In genomic region chr11:70282012-70282411, GRCh38 we compare ENCODE assay signal across 31 cellular contexts. TPM values are rescaled to one million over a fixed set of nuclear protein-coding genes. Genes with fewer than 3 reads are reported as not detected.
DNase-seq lines count a peak whose midpoint lies in the region; ATAC-seq, FAIRE-seq and TF ChIP-seq lines count a peak whose summit lies in the region.
"Had no signal": no experiment of that assay in that cellular context is flagged by ENCODE, and none has a peak within 500 bp of the region (broad histone marks: within the 10 kb centered on the region; RNA-seq: fewer than 3 reads in every experiment).

No MANE protein-coding gene starts in this region.

- H3K23ac ChIP-seq in mesendoderm (ENCODE audit: low read length): no peak overlapping the region

- no peak overlapping the region for H2BK5ac ChIP-seq in mesendoderm (ENCODE audit: low read length)

- H3K36me3 ChIP-seq in right atrium auricular region (peaks cover 32% of the 10 kb centered on the region), GM12878 (ENCODE audit: control insufficient read depth in 2 of 2, insufficient read depth in 2 of 2, low read length in 1 of 2) (peaks cover 5 to 15% of the 10 kb centered on the region in 2 experiments), mesendoderm (ENCODE audit: control insufficient read depth, insufficient read depth, low read length) (peaks cover 13% of the 10 kb centered on the region), subcutaneous abdominal adipose tissue (ENCODE audit: control insufficient read depth in 5 of 5, insufficient read depth in 5 of 5, low read length in 5 of 5) (peaks cover 7 to 59% (median 43%) of the 10 kb centered on the region in 5 donors)

- no peak overlapping the region for H4K8ac ChIP-seq in mesendoderm (ENCODE audit: low read depth, low read length)

- no peak overlapping the region for H2BK15ac ChIP-seq in mesendoderm (replicated peaks; ENCODE audit: low read depth)

- H2AFZ ChIP-seq in GM12878 (ENCODE audit: control insufficient read depth, low read depth, low read length): no peak overlapping the region
- H2AFZ ChIP-seq: parathyroid adenoma had no signal

- peak overlapping the region; percentile 22; the same call in 1 of the 2 replicates for H3K4me2 ChIP-seq in GM12878 (ENCODE audit: control insufficient read depth, insufficient read depth)
- H3K4me2 ChIP-seq in mesendoderm (ENCODE audit: low read length): no peak overlapping the region

- H3K9ac ChIP-seq in GM12878 (ENCODE audit: control insufficient read depth, insufficient read depth, low read length): no peak overlapping the region
- H3K9ac ChIP-seq in mesendoderm (ENCODE audit: low read length): no peak overlapping the region
- H3K9ac ChIP-seq in subcutaneous abdominal adipose tissue (ENCODE audit: low read length in 5 of 5): no peak overlapping the region
- H3K9ac ChIP-seq: parathyroid adenoma had no signal

- in situ Hi-C loops in GM12878 (cut with MboI): no loop called here

- no peak overlapping the region for H2AK5ac ChIP-seq in mesendoderm (ENCODE audit: low read length)

- no peak for TF ChIP-seq POLR2A in GM12878 (IDR thresholded peaks at IDR 0.05; ENCODE audit: low read depth, low read length)

- peaks cover 0 to 15% of the 10 kb centered on the region in 2 donors for H3K4me1 ChIP-seq in right atrium auricular region
- H3K4me1 ChIP-seq in GM12878 (ENCODE audit: control insufficient read depth, insufficient read depth, low read length): peaks cover 14% of the 10 kb centered on the region
- no peaks in the 10 kb centered on the region for H3K4me1 ChIP-seq in mesendoderm (ENCODE audit: control insufficient read depth, low read depth, low read length)
- peaks cover 2 to 12% (median 12%) of the 10 kb centered on the region in 5 donors for H3K4me1 ChIP-seq in subcutaneous abdominal adipose tissue (ENCODE audit: control insufficient read depth in 5 of 5, insufficient read depth in 5 of 5, low read length in 5 of 5)
- H3K4me1 ChIP-seq: colonic mucosa, parathyroid adenoma, vagina had no signal

- no peaks in the 10 kb centered on the region; the same call in 1 of the 2 replicates for H3K79me2 ChIP-seq in GM12878 (ENCODE audit: control insufficient read depth, insufficient read depth, low read length)
- H3K79me2 ChIP-seq in mesendoderm (ENCODE audit: control insufficient read depth, insufficient read depth, low read length): peaks cover 33% of the 10 kb centered on the region

- H3K4me3 ChIP-seq in right atrium auricular region (no peak overlapping the region), GM12878 (no peak overlapping the region), mesendoderm (ENCODE audit: low read length) (no peak overlapping the region), subcutaneous abdominal adipose tissue (ENCODE audit: low read depth in 1 of 5, low read length in 5 of 5) (no peak overlapping the region)
- H3K4me3 ChIP-seq: colonic mucosa, lung, spleen, vagina had no signal

- H2BK120ac ChIP-seq in mesendoderm (ENCODE audit: low read depth, low read length): no peak overlapping the region

- SMC1A ChIA-PET in GM12878 (lab: Charles Lee; ENCODE audit: uncharacterized antibody, unreplicated experiment): no interaction called here

- no peak for TF ChIP-seq EP300 in GM12878 (IDR thresholded peaks at IDR 0.05; ENCODE audit: borderline replicate concordance in 1 of 2, control insufficient read depth in 1 of 2, low read depth in 2 of 2, low read length in 2 of 2)

- CTCF ChIA-PET in GM12878 (lab: Yijun Ruan, JAX): no interaction called here
- CTCF ChIA-PET in HEK293T (lab: Yijun Ruan, JAX): no interaction called here

- no TSS peak for BruUV-seq in GM12878 (replicated peaks; lab: Mats Ljungman, UMichigan)

- H3K9me3 ChIP-seq in right atrium auricular region (no peaks in the 10 kb centered on the region), GM12878 (replicated peaks; ENCODE audit: control insufficient read depth, insufficient read depth, low read length) (no peaks in the 10 kb centered on the region), subcutaneous abdominal adipose tissue (ENCODE audit: control insufficient read depth in 5 of 5, low read length in 5 of 5) (no peaks in the 10 kb centered on the region)
- H3K9me3 ChIP-seq: colonic mucosa, spleen, vagina had no signal

- no peak overlapping the region for H3K18ac ChIP-seq in mesendoderm (ENCODE audit: low read length)

- no peak for FAIRE-seq in GM12878 (lab: Jason Lieb, UNC)
- FAIRE-seq: bronchial epithelial cell, G401.6 had no signal

- DNase-seq in Right ventricle myocardium inferior (ENCODE audit: missing footprints) (no peak), right atrium auricular region (ENCODE audit: low spot score) (no peak), GM12878 (ENCODE audit: low read depth, low spot score) (no peak), mesendoderm (peak; percentile 31), HuH-7 (ENCODE audit: low spot score) (no peak), HEK293T (ENCODE audit: extremely low spot score) (no peak)
- DNase-seq: activated CD4-positive, alpha-beta memory T cell treated with anti-CD3 and anti-CD28 coated beads, Interleukin-2, amount 10 ng/mL, durations not matched to agents 7 days and 5 days; activated CD8-positive, alpha-beta memory T cell treated with anti-CD3 and anti-CD28 coated beads, Interleukin-2, amount 50 U/mL, for 4 hours; activated naive CD4-positive, alpha-beta T cell treated with anti-CD3 and anti-CD28 coated beads, Interleukin-2, amount 50 U/mL, for 16 hours; Calu3; colonic mucosa; DMS79; effector memory CD4-positive, alpha-beta T cell; GOT3; NCI-H1417 treated with DMSO at 0.1 percent for 48 hours; NCI-H2081; NCI-H345; NCI-H69; right cardiac atrium; SIG-M5; spleen; stimulated activated CD4-positive, alpha-beta T cell treated with anti-CD3 and anti-CD28 coated beads, Interleukin-2, amount 100 ng/mL, for 24 hours; stimulated activated CD8-positive, alpha-beta memory T cell treated with anti-CD3 and anti-CD28 coated beads, Interleukin-4, amount 100 ng/mL, for 48 hours; stimulated activated naive CD8-positive, alpha-beta T cell treated with anti-CD3 and anti-CD28 coated beads, Interleukin-15, amount 100 ng/mL, for 72 hours had no signal

- intact Hi-C loops in Right ventricle myocardium inferior (cut with DNase I) (no loop called here), GM12878 (cut with micrococcal nuclease; ENCODE audit: unreplicated experiment) (no loop called here)

- peak; percentile 20 for ATAC-seq in Right ventricle myocardium inferior
- ATAC-seq in GM12878: no peak
- ATAC-seq in GM18519 (IDR thresholded peaks at IDR 0.05; ENCODE audit: low FRiP score, unreplicated experiment): no peak
- ATAC-seq: stimulated activated naive CD8-positive, alpha-beta T cell treated with anti-CD3 and anti-CD28 coated beads, Interleukin-15, amount 100 ng/mL, for 72 hours had no signal

- H3K4ac ChIP-seq in mesendoderm (ENCODE audit: low read depth, low read length): no peak overlapping the region

- H3K79me1 ChIP-seq in mesendoderm (ENCODE audit: low read length): peaks cover 19% of the 10 kb centered on the region

- POLR2A ChIA-PET in GM12878 (lab: Charles Lee): no interaction called here
- POLR2A ChIA-PET in HEK293T (lab: Yijun Ruan, JAX): no interaction called here

- H3K27ac ChIP-seq in right atrium auricular region: no peak overlapping the region
- H3K27ac ChIP-seq in GM12878 (ENCODE audit: control insufficient read depth, insufficient read depth): no peak overlapping the region
- H3K27ac ChIP-seq in mesendoderm (ENCODE audit: low read depth, low read length): no peak overlapping the region
- peak overlapping the region; percentile 54 for H3K27ac ChIP-seq in subcutaneous abdominal adipose tissue (ENCODE audit: low read depth, low read length)
- H3K27ac ChIP-seq: colonic mucosa, parathyroid adenoma, vagina had no signal

- no peak overlapping the region for H4K5ac ChIP-seq in mesendoderm (ENCODE audit: low read length)

- no peak for TF ChIP-seq RAD21 in GM12878 (IDR thresholded peaks at IDR 0.05; ENCODE audit: insufficient read depth, low read depth, low read length)

- no peak overlapping the region for H3K56ac ChIP-seq in mesendoderm (ENCODE audit: low read length)

- RAD21 ChIA-PET in GM12878 (lab: Charles Lee; ENCODE audit: unreplicated experiment): no interaction called here

- no peaks in the 10 kb centered on the region for H3K27me3 ChIP-seq in right atrium auricular region
- no peaks in the 10 kb centered on the region for H3K27me3 ChIP-seq in GM12878 (replicated peaks in 1 of 2; ENCODE audit: control insufficient read depth in 2 of 2, insufficient read depth in 2 of 2, low read length in 1 of 2)
- H3K27me3 ChIP-seq in mesendoderm (ENCODE audit: insufficient read depth, low read length, poor library complexity): no peaks in the 10 kb centered on the region
- no peaks in the 10 kb centered on the region for H3K27me3 ChIP-seq in subcutaneous abdominal adipose tissue (ENCODE audit: control insufficient read depth in 5 of 5, insufficient read depth in 4 of 5, low read length in 5 of 5)
- H3K27me3 ChIP-seq: colonic mucosa, spleen, vagina had no signal

- TF ChIP-seq CTCF in right atrium auricular region (IDR thresholded peaks at IDR 0.05) (no peak), GM12878 (IDR thresholded peaks at IDR 0.05 in 2 of 3, conservative IDR thresholded peaks at IDR 0.05 in 1 of 3; ENCODE audit: control insufficient read depth in 2 of 3, extremely low read depth in 1 of 3, insufficient read depth in 1 of 3, low read depth in 3 of 3, low read length in 3 of 3) (no peak)

- no peaks in the 10 kb centered on the region for H4K20me1 ChIP-seq in GM12878 (ENCODE audit: control insufficient read depth, insufficient read depth)

- WGBS in GM12878 (ENCODE audit: insufficient coverage, insufficient replicate concordance, low lambda C conversion rate, missing lambda C conversion rate): 75% methylated on average over 4 of the region's 4 CpGs
- no CpG with 5 or more reads among the region's 4 CpGs for WGBS in mesendoderm (ENCODE audit: extremely low coverage, insufficient coverage, low lambda C conversion rate)

RNA-seq across cellular contexts. Expression of gene PPFIA1, which starts 11.5 kb away (rescaled TPM):
- 43.8 TPM for total RNA-seq in Right ventricle myocardium inferior
- total RNA-seq in right atrium auricular region: 10 to 100 TPM; 28.7 to 45.9 TPM
- total RNA-seq in GM12878 (2013; cell fraction: nucleolus; rRNA removed): 109 and 122 TPM in 2 replicates
- total RNA-seq in GM12878 (2014; rRNA removed): 15.0 and 15.5 TPM in 2 replicates
- 14.6 and 16.6 TPM in 2 replicates for total RNA-seq in GM12878 (2014; rRNA removed; fragmentation: Illumina TruSeq; extraction: Trizol)
- 19.1 and 22.1 TPM in 2 replicates for total RNA-seq in GM12878 (2021)
- polyA plus RNA-seq in GM12878 (2011; ENCODE audit: low read depth): 8.5 TPM
- polyA plus RNA-seq in GM12878 (2011; rRNA removed): 21.3 and 26.2 TPM in 2 replicates
- 23.9 and 32.9 TPM in 2 replicates for polyA plus RNA-seq in GM12878 (2011; cell fraction: cytosol; rRNA removed)
- 35.6 and 49.3 TPM in 2 replicates for polyA plus RNA-seq in GM12878 (2011; cell fraction: nucleus; rRNA removed)
- polyA plus RNA-seq in GM12878 (2012): 10.9 and 11.6 TPM in 2 replicates
- polyA plus RNA-seq in GM12878 (2014; fragmentation: Illumina TruSeq; extraction: Trizol): 14.4 and 16.0 TPM in 2 replicates
- 1 to 10 TPM; 5.2 to 7.1 TPM for polyA plus RNA-seq in GM12878 (2014; fragmentation: Nextera tagmentation; extraction: Ambion mirVana)
- 14.7 and 18.1 TPM in 2 replicates for polyA plus RNA-seq in GM12878 (2014; rRNA removed)
- 10 to 100 TPM in 1 of 2 experiments, 1 to 10 TPM in 1; 9.4 to 15.6 TPM for polyA plus RNA-seq in GM12878 (2016; fragmentation: Nextera tagmentation; extraction: Ambion mirVana)
- 60.8 and 74.8 TPM in 2 replicates for polyA minus RNA-seq in GM12878 (2011; rRNA and poly(A)+ RNA removed)
- 14.0 and 17.1 TPM in 2 replicates for polyA minus RNA-seq in GM12878 (2011; cell fraction: cytosol; rRNA and poly(A)+ RNA removed)
- 34.1 and 73.5 TPM in 2 replicates for polyA minus RNA-seq in GM12878 (2011; cell fraction: nucleus; rRNA and poly(A)+ RNA removed)
- 43.8 TPM for polyA plus RNA-seq in mesendoderm (2013, experiment 1 of 2)
- 45.8 TPM for polyA plus RNA-seq in mesendoderm (2013, experiment 2 of 2)
